Comparison of ENCODE assay signal across 18 cellular contexts in genomic region chr5:178209334-178210072, GRCh38. TPM values are rescaled to one million over a fixed set of nuclear protein-coding genes. Genes with fewer than 3 reads are reported as not detected.
A peak's percentile ranks its signal among the peaks of the same experiment; 100 is the strongest.
DNase-seq lines count a peak whose midpoint lies in the region; ATAC-seq, FAIRE-seq and TF ChIP-seq lines count a peak whose summit lies in the region.
"Had no signal": no experiment of that assay in that cellular context is flagged by ENCODE, and none has a peak within 500 bp of the region (broad histone marks: within the 10 kb centered on the region; RNA-seq: fewer than 3 reads in every experiment).

No MANE protein-coding gene starts in this region.

- no peak overlapping the region for H2AFZ ChIP-seq in Karpas-422 (ENCODE audit: low read length)
- H2AFZ ChIP-seq: PC-9 had no signal

- no peaks in the 10 kb centered on the region for H3K9me2 ChIP-seq in Karpas-422 (replicated peaks; ENCODE audit: insufficient read depth, low read length)

- H3K27ac ChIP-seq in Karpas-422 (ENCODE audit: low read length) (no peak overlapping the region), coronary artery (no peak overlapping the region), small intestine (ENCODE audit: low read depth in 1 of 2, low read length in 1 of 2) (peak overlapping the region; percentile 60 to 88)
- H3K27ac ChIP-seq: PC-9, right lobe of liver had no signal

- no peaks in the 10 kb centered on the region for H3K9me3 ChIP-seq in Karpas-422 (ENCODE audit: low read length)
- H3K9me3 ChIP-seq in small intestine (ENCODE audit: control insufficient read depth, low read depth), result no peaks in the 10 kb centered on the region
- H3K9me3 ChIP-seq: adrenal gland, right lobe of liver had no signal

- H3K79me2 ChIP-seq in Karpas-422 (ENCODE audit: low read length), result peaks cover 43% of the 10 kb centered on the region

- no peak for FAIRE-seq in small intestine (lab: Jason Lieb, UNC)
- FAIRE-seq: A204.1 had no signal

- peaks cover 40% of the 10 kb centered on the region for H3K4me1 ChIP-seq in Karpas-422 (ENCODE audit: low read length)
- peaks cover 12 to 20% of the 10 kb centered on the region in 2 donors for H3K4me1 ChIP-seq in small intestine (ENCODE audit: control insufficient read depth in 2 of 2, insufficient read depth in 1 of 2, low read depth in 1 of 2, low read length in 1 of 2)

- peaks cover 40% of the 10 kb centered on the region for H3K4me1 Mint-ChIP-seq in activated CD4-positive, alpha-beta T cell treated with anti-CD3 and anti-CD28 coated beads, Interleukin-2, amount 10 ng/mL, durations not matched to agents 7 days and 5 days
- H3K4me1 Mint-ChIP-seq in glutamatergic neuron (ENCODE audit: low read depth, unreplicated experiment), result peaks cover 14% of the 10 kb centered on the region

- H4K20me1 ChIP-seq in Karpas-422 (ENCODE audit: insufficient read depth, low read depth, low read length), result peaks cover 58% of the 10 kb centered on the region

- CTCF ChIA-PET in activated CD4-positive, alpha-beta T cell treated with anti-CD3 and anti-CD28 coated beads, Interleukin-2, amount 10 ng/mL, durations not matched to agents 7 days and 5 days (lab: Charles Lee), result interaction anchor here (0.7 to 1.0 kb wide), 2 partner anchors 25 to 30 kb away, joined by 3 read pairs; no protein-coding TSS in a partner anchor

- TF ChIP-seq CTCF in coronary artery (IDR thresholded peaks at IDR 0.05) (no peak), glutamatergic neuron (IDR thresholded peaks at IDR 0.05; ENCODE audit: partially characterized antibody, unreplicated experiment) (no peak)

- H3K4me3 ChIP-seq in Karpas-422 (ENCODE audit: low read length) (no peak overlapping the region), coronary artery (no peak overlapping the region), small intestine (ENCODE audit: low read depth in 1 of 2, low read length in 2 of 2) (no peak overlapping the region)
- H3K4me3 ChIP-seq: adrenal gland, PC-9, right lobe of liver had no signal

- H3K9me3 Mint-ChIP-seq in activated CD4-positive, alpha-beta T cell treated with anti-CD3 and anti-CD28 coated beads, Interleukin-2, amount 10 ng/mL, durations not matched to agents 7 days and 5 days, result no peaks in the 10 kb centered on the region
- H3K9me3 Mint-ChIP-seq in glutamatergic neuron (ENCODE audit: unreplicated experiment), result peaks cover 16% of the 10 kb centered on the region
- H3K9me3 Mint-ChIP-seq: naive B cell had no signal

- H3K4me2 ChIP-seq in Karpas-422 (ENCODE audit: low read depth, low read length, poor library complexity, severe bottlenecking), result no peak overlapping the region
- H3K4me2 ChIP-seq: PC-9 had no signal

- no peak overlapping the region for H3K27ac Mint-ChIP-seq in activated CD4-positive, alpha-beta T cell treated with anti-CD3 and anti-CD28 coated beads, Interleukin-2, amount 10 ng/mL, durations not matched to agents 7 days and 5 days
- no peak overlapping the region for H3K27ac Mint-ChIP-seq in glutamatergic neuron (ENCODE audit: unreplicated experiment)

- POLR2A ChIA-PET in activated CD4-positive, alpha-beta T cell treated with anti-CD3 and anti-CD28 coated beads, Interleukin-2, amount 10 ng/mL, durations not matched to agents 7 days and 5 days (lab: Charles Lee), result no interaction called here

- H3K27me3 Mint-ChIP-seq in activated CD4-positive, alpha-beta T cell treated with anti-CD3 and anti-CD28 coated beads, Interleukin-2, amount 10 ng/mL, durations not matched to agents 7 days and 5 days, result no peaks in the 10 kb centered on the region
- peaks cover 7% of the 10 kb centered on the region for H3K27me3 Mint-ChIP-seq in glutamatergic neuron (ENCODE audit: unreplicated experiment)

- no peak for ATAC-seq in HG02678 (IDR thresholded peaks at IDR 0.05; ENCODE audit: unreplicated experiment)
- ATAC-seq: esophagus mucosa, left colon, right lobe of liver had no signal

- peaks cover 83% of the 10 kb centered on the region for H3K36me3 Mint-ChIP-seq in activated CD4-positive, alpha-beta T cell treated with anti-CD3 and anti-CD28 coated beads, Interleukin-2, amount 10 ng/mL, durations not matched to agents 7 days and 5 days (ENCODE audit: low read depth)
- no peaks in the 10 kb centered on the region for H3K36me3 Mint-ChIP-seq in glutamatergic neuron (ENCODE audit: unreplicated experiment)

- H3K36me3 ChIP-seq in Karpas-422 (ENCODE audit: insufficient read depth, low read length) (peaks cover 63% of the 10 kb centered on the region), small intestine (ENCODE audit: control insufficient read depth in 2 of 2, insufficient read depth in 2 of 2, low read length in 2 of 2) (peaks cover 28 to 45% of the 10 kb centered on the region in 2 donors)

- 73 to 75% (median 75%) methylated on average over 8 of the region's 8 CpGs for WGBS in small intestine, 3 donors

- H3K4me3 Mint-ChIP-seq in activated CD4-positive, alpha-beta T cell treated with anti-CD3 and anti-CD28 coated beads, Interleukin-2, amount 10 ng/mL, durations not matched to agents 7 days and 5 days, result peak overlapping the region; percentile 16
- H3K4me3 Mint-ChIP-seq in glutamatergic neuron (ENCODE audit: unreplicated experiment), result no peak overlapping the region

- H3K27me3 ChIP-seq in Karpas-422 (ENCODE audit: low read length) (no peaks in the 10 kb centered on the region), small intestine (ENCODE audit: control insufficient read depth in 2 of 2, insufficient read depth in 2 of 2, low read length in 2 of 2) (no peaks in the 10 kb centered on the region)
- H3K27me3 ChIP-seq: adrenal gland, right lobe of liver had no signal

- no peak overlapping the region for H3K9ac ChIP-seq in Karpas-422 (ENCODE audit: low read length)

- DNase-seq in activated CD4-positive, alpha-beta T cell treated with anti-CD3 and anti-CD28 coated beads, Interleukin-2, amount 10 ng/mL, durations not matched to agents 7 days and 5 days, result no peak
- DNase-seq in activated CD4-positive, alpha-beta T cell treated with anti-CD3 and anti-CD28 coated beads, Interleukin-2, amount 50 U/mL, for 1 hour, result no peak
- peak; percentile 52 for DNase-seq in Karpas-422
- DNase-seq in coronary artery (ENCODE audit: low spot score), result peak; percentile 61
- DNase-seq in small intestine, result no peak
- DNase-seq in glutamatergic neuron, result no peak
- no peak for DNase-seq in NCI-H510A (lab: John Stamatoyannopoulos, UW)
- DNase-seq: cerebellar nuclear complex, naive B cell, NCI-H146, NCI-H524 treated with DMSO at 0.1 percent for 48 hours, PC-9 had no signal

RNA-seq across cellular contexts. Expression of gene HNRNPAB, which starts 5.2 kb away (rescaled TPM):
- 100 to 1,000 TPM; 185 to 215 TPM for total RNA-seq in activated CD4-positive, alpha-beta T cell treated with anti-CD3 and anti-CD28 coated beads, Interleukin-2, amount 10 ng/mL, durations not matched to agents 7 days and 5 days
- 75.7 and 136 TPM in 2 replicates for total RNA-seq in Karpas-422 (2014; rRNA removed; shearing (Covaris generic); ENCODE audit: low replicate concordance)
- 100 to 1,000 TPM; 147 to 176 (median 172) TPM for polyA plus RNA-seq in small intestine
- 281 TPM for total RNA-seq in glutamatergic neuron (ENCODE audit: unreplicated experiment)

RNA-seq across cellular contexts. Expression of gene GMCL2, which starts 22.3 kb away (rescaled TPM):
- not detected for total RNA-seq in activated CD4-positive, alpha-beta T cell treated with anti-CD3 and anti-CD28 coated beads, Interleukin-2, amount 10 ng/mL, durations not matched to agents 7 days and 5 days
- total RNA-seq in Karpas-422 (2014; rRNA removed; shearing (Covaris generic); ENCODE audit: low replicate concordance), result not detected in 2 replicates
- polyA plus RNA-seq in small intestine, result not detected
- not detected for total RNA-seq in glutamatergic neuron (ENCODE audit: unreplicated experiment)
- total RNA-seq: adrenal gland, esophagus mucosa, left colon, PC-9, right lobe of liver had no signal
- polyA plus RNA-seq: adrenal gland had no signal

RNA-seq across cellular contexts. Expression of gene PHYKPL, which starts 23.1 kb away (rescaled TPM):
- 100 to 1,000 TPM; 126 to 138 TPM for total RNA-seq in activated CD4-positive, alpha-beta T cell treated with anti-CD3 and anti-CD28 coated beads, Interleukin-2, amount 10 ng/mL, durations not matched to agents 7 days and 5 days
- 116 and 118 TPM in 2 replicates for total RNA-seq in Karpas-422 (2014; rRNA removed; shearing (Covaris generic); ENCODE audit: low replicate concordance)
- polyA plus RNA-seq in small intestine, result 100 to 1,000 TPM in 2 of 3 donors, 10 to 100 TPM in 1; 57.7 to 145 (median 115) TPM
- 89.7 TPM for total RNA-seq in glutamatergic neuron (ENCODE audit: unreplicated experiment)

RNA-seq across cellular contexts. Expression of gene NHP2, which starts 55.8 kb away (rescaled TPM):
- total RNA-seq in activated CD4-positive, alpha-beta T cell treated with anti-CD3 and anti-CD28 coated beads, Interleukin-2, amount 10 ng/mL, durations not matched to agents 7 days and 5 days, result 100 to 1,000 TPM; 145 TPM
- 264 and 330 TPM in 2 replicates for total RNA-seq in Karpas-422 (2014; rRNA removed; shearing (Covaris generic); ENCODE audit: low replicate concordance)
- polyA plus RNA-seq in small intestine, result 100 to 1,000 TPM in 1 of 3 donors, 10 to 100 TPM in 2; 46.5 to 243 (median 82.1) TPM
- 128 TPM for total RNA-seq in glutamatergic neuron (ENCODE audit: unreplicated experiment)

Comparison
In these comparisons a context has a peak if more than half of its experiments do, and no peak if none do; other contexts are left out.
1. DNase-seq: peak in Karpas-422 (single experiment) and coronary artery (single experiment); none in activated CD4-positive, alpha-beta T cell treated with anti-CD3 and anti-CD28 coated beads, Interleukin-2, amount 10 ng/mL, durations not matched to agents 7 days and 5 days (single experiment), activated CD4-positive, alpha-beta T cell treated with anti-CD3 and anti-CD28 coated beads, Interleukin-2, amount 50 U/mL, for 1 hour (single experiment), small intestine (single experiment), glutamatergic neuron (single experiment) and NCI-H510A (single experiment).
2. H3K27ac ChIP-seq: peak in small intestine (2 of 2); none in Karpas-422 (single experiment) and coronary artery (0 of 2).